8 cellular contexts compared by ENCODE assay signal in the genomic region with DNA sequence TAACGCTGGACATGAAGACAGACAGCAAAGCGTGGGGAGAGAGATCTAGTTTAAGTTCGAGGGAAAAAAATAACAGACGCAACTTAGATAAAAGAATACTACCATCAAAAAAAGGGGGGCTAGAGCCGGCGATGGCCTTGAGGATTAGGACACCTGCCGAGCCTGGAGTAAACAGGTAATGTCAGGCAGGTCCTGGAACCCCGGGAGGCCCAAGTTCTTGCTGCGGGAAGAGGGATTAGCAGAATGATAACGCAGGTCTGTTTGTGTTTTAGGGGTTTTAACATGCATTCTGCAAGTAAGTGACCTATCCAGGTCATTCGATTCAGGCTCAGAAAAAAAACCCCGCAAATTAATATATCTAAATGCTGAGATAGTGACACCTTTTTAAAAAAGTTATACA. TPM values are rescaled to one million over a fixed set of nuclear protein-coding genes. Genes with fewer than 3 reads are reported as not detected.
A peak's percentile ranks its signal among the peaks of the same experiment; 100 is the strongest.
DNase-seq lines count a peak whose midpoint lies in the region; ATAC-seq and TF ChIP-seq lines count a peak whose summit lies in the region.

No MANE protein-coding gene starts in this region.

- no peak for ATAC-seq in activated T-helper 17 cell treated with anti-CD3 and anti-CD28 coated beads, Interleukin-2, amount 50 U/mL, for 72 hours (replicated peaks)
- no peak for ATAC-seq in stimulated activated effector memory CD8-positive, alpha-beta T cell treated with anti-CD3 and anti-CD28 coated beads, Interleukin-12 subunit alpha, Interleukin-12 subunit beta, amount 100 ng/mL, for 72 hours
- ATAC-seq in HG03469 (IDR thresholded peaks at IDR 0.05; ENCODE audit: unreplicated experiment): no peak

- peaks cover 18% of the 10 kb centered on the region for H3K27me3 Mint-ChIP-seq in HFFc6 (ENCODE audit: insufficient read depth)
- H3K27me3 Mint-ChIP-seq in activated T-helper 17 cell treated with anti-CD3 and anti-CD28 coated beads, Interleukin-2, amount 50 U/mL, for 72 hours: no peaks in the 10 kb centered on the region

- no peaks in the 10 kb centered on the region for H3K9me3 ChIP-seq in iPS-18c (ENCODE audit: control insufficient read depth, insufficient read depth, low read length)

- H3K36me3 Mint-ChIP-seq in HFFc6 (ENCODE audit: low read depth): no peaks in the 10 kb centered on the region
- no peaks in the 10 kb centered on the region for H3K36me3 Mint-ChIP-seq in activated T-helper 17 cell treated with anti-CD3 and anti-CD28 coated beads, Interleukin-2, amount 50 U/mL, for 72 hours (ENCODE audit: low read depth)
- H3K36me3 Mint-ChIP-seq in stimulated activated effector memory CD8-positive, alpha-beta T cell treated with anti-CD3 and anti-CD28 coated beads, Interleukin-12 subunit alpha, Interleukin-12 subunit beta, amount 100 ng/mL, for 72 hours: no peaks in the 10 kb centered on the region

- peak overlapping the region; percentile 77 for H3K4me3 Mint-ChIP-seq in HFFc6
- peak overlapping the region; percentile 86 for H3K4me3 Mint-ChIP-seq in activated T-helper 17 cell treated with anti-CD3 and anti-CD28 coated beads, Interleukin-2, amount 50 U/mL, for 72 hours
- peak overlapping the region; percentile 77 for H3K4me3 Mint-ChIP-seq in stimulated activated effector memory CD8-positive, alpha-beta T cell treated with anti-CD3 and anti-CD28 coated beads, Interleukin-12 subunit alpha, Interleukin-12 subunit beta, amount 100 ng/mL, for 72 hours

- peaks cover 6% of the 10 kb centered on the region for H3K4me1 Mint-ChIP-seq in HFFc6 (ENCODE audit: low read depth)
- H3K4me1 Mint-ChIP-seq in activated T-helper 17 cell treated with anti-CD3 and anti-CD28 coated beads, Interleukin-2, amount 50 U/mL, for 72 hours: peaks cover 7% of the 10 kb centered on the region
- H3K4me1 Mint-ChIP-seq in stimulated activated effector memory CD8-positive, alpha-beta T cell treated with anti-CD3 and anti-CD28 coated beads, Interleukin-12 subunit alpha, Interleukin-12 subunit beta, amount 100 ng/mL, for 72 hours: peaks cover 12% of the 10 kb centered on the region

- H3K9me3 Mint-ChIP-seq in HFFc6: no peaks in the 10 kb centered on the region
- H3K9me3 Mint-ChIP-seq in activated T-helper 17 cell treated with anti-CD3 and anti-CD28 coated beads, Interleukin-2, amount 50 U/mL, for 72 hours: no peaks in the 10 kb centered on the region
- H3K9me3 Mint-ChIP-seq in stimulated activated effector memory CD8-positive, alpha-beta T cell treated with anti-CD3 and anti-CD28 coated beads, Interleukin-12 subunit alpha, Interleukin-12 subunit beta, amount 100 ng/mL, for 72 hours: no peaks in the 10 kb centered on the region

- peak overlapping the region; percentile 79 for H3K4me3 ChIP-seq in iPS-18c (ENCODE audit: insufficient read depth, low read depth, low read length)

- no peak overlapping the region for H3K27ac Mint-ChIP-seq in HFFc6
- peak overlapping the region; percentile 62 for H3K27ac Mint-ChIP-seq in activated T-helper 17 cell treated with anti-CD3 and anti-CD28 coated beads, Interleukin-2, amount 50 U/mL, for 72 hours
- peak overlapping the region; percentile 67 for H3K27ac Mint-ChIP-seq in stimulated activated effector memory CD8-positive, alpha-beta T cell treated with anti-CD3 and anti-CD28 coated beads, Interleukin-12 subunit alpha, Interleukin-12 subunit beta, amount 100 ng/mL, for 72 hours

- no peak for TF ChIP-seq CTCF in C4-2B (conservative IDR thresholded peaks at IDR 0.05)
- TF ChIP-seq CTCF in HFFc6 (IDR thresholded peaks at IDR 0.05): no peak

- H3K27ac ChIP-seq in C4-2B: peak overlapping the region; percentile 54

- DNase-seq in HFFc6: no peak
- DNase-seq in stimulated activated effector memory CD8-positive, alpha-beta T cell treated with anti-CD3 and anti-CD28 coated beads, Interleukin-12 subunit alpha, Interleukin-12 subunit beta, amount 100 ng/mL, for 72 hours (ENCODE audit: low spot score in 2 of 2): no peak
- DNase-seq in effector CD4-positive, alpha-beta T cell: no peak
- no peak for DNase-seq in RKO (ENCODE audit: low spot score)

RNA-seq across cellular contexts. Expression of a gene that starts 0.8 kb away (rescaled TPM):
- under 1 TPM; 0.14 to 0.21 (median 0.19) TPM for total RNA-seq in HFFc6 (2021; fragmentation: NEBNext Ultra II Directional; extraction: Animal tissue kit (Norgen Biotek cat#: 25700))
- total RNA-seq in activated T-helper 17 cell treated with anti-CD3 and anti-CD28 coated beads, Interleukin-2, amount 50 U/mL, for 72 hours: under 1 TPM; 0.69 TPM
